In the genomic region with DNA sequence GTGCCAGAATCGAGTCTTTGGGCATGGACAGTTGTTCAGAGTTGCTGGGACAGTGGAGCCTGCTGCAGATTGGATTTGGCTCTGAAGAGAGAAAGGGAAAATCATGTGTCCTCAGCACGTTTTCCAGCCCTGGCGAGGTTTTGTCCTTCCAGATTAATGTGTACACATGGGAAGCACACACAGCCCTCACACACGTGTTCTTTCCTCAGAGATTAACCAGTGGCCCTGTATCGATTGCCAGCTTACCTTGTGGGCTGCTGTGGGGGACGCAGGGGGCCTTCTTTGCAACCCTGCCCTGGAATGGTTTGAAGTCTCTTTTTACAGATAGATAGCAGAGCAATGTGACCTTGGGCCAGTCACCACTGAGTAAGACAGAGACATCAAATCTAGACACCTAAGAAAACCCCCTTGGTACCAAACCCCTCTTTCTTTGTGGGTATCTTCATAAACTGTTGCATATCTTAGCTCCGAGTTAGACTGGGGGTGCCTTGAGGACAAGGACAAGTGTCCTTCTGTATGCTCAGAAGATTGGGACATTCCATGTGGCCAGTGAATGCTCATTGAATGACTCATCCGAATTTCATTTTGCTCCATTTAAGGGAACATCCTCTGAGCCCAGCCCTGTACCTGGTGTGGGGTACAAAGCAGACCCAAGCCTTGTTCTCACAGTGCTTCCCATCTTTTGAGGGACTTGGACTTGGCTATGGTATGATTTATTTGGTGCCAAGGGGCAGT, we compare ENCODE assay signal across 15 cellular contexts. TPM values are rescaled to one million over a fixed set of nuclear protein-coding genes. Genes with fewer than 3 reads are reported as not detected.
DNase-seq lines count a peak whose midpoint lies in the region; ATAC-seq, FAIRE-seq and TF ChIP-seq lines count a peak whose summit lies in the region.
"Had no signal": no experiment of that assay in that cellular context is flagged by ENCODE, and none has a peak within 500 bp of the region (broad histone marks: within the 10 kb centered on the region; RNA-seq: fewer than 3 reads in every experiment).

No MANE protein-coding gene starts in this region.

- H3K4ac ChIP-seq in mesendoderm (ENCODE audit: low read depth, low read length), result no peak overlapping the region

- no peak overlapping the region for H3K9ac ChIP-seq in K562 (ENCODE audit: insufficient read depth in 1 of 2, low read depth in 2 of 2, low read length in 2 of 2)
- H3K9ac ChIP-seq in mesendoderm (ENCODE audit: low read length), result no peak overlapping the region

- no peak overlapping the region for H3K18ac ChIP-seq in mesendoderm (ENCODE audit: low read length)

- TF ChIP-seq RAD21 in K562 (CRISPR knock-in tag; conservative IDR thresholded peaks at IDR 0.05 in 1 of 2, IDR thresholded peaks at IDR 0.05 in 1 of 2), result no peak

- no peak overlapping the region for H4K8ac ChIP-seq in mesendoderm (ENCODE audit: low read depth, low read length)

- H3K27ac ChIP-seq in cardiac muscle cell (peak overlapping the region; percentile 73), K562 (ENCODE audit: extremely low read depth, low read depth, low read length) (no peak overlapping the region), mesendoderm (ENCODE audit: low read depth, low read length) (no peak overlapping the region)

- in situ Hi-C loops in K562 (cut with MboI), result no loop called here

- DNase-seq in cardiac muscle cell (ENCODE audit: low read depth in 1 of 2, low spot score in 1 of 2) (peak in 1 of 2 donors; percentile 33), cardiac septum (ENCODE audit: low spot score) (no peak), K562 (ENCODE audit: extremely low read depth in 1 of 4, low spot score in 3 of 4) (no peak), mesendoderm (peak; percentile 80), NCI-H1105 (lab: John Stamatoyannopoulos, UW) (no peak)
- DNase-seq: activated CD4-positive, alpha-beta T cell treated with anti-CD3 and anti-CD28 coated beads for 36 hours; activated T-cell treated with anti-CD3 and anti-CD28 coated beads, Interleukin-2, amount 50 U/mL, for 48 hours; dermis blood vessel endothelial cell; immature natural killer cell; MG63; naive B cell; T-cell had no signal

- no peak for FAIRE-seq in K562 (lab: Jason Lieb, UNC)

- H3K4me3 ChIP-seq in cardiac muscle cell (no peak overlapping the region), K562 (no peak overlapping the region), mesendoderm (ENCODE audit: low read length) (no peak overlapping the region)
- H3K4me3 ChIP-seq: MG63 had no signal

- H2BK5ac ChIP-seq in mesendoderm (ENCODE audit: low read length), result peak overlapping the region; percentile 22

- intact Hi-C loops in cardiac septum (cut with DNase I) (no loop called here), K562 (cut with micrococcal nuclease) (no loop called here)

- peaks cover 11% of the 10 kb centered on the region for H3K36me3 ChIP-seq in cardiac muscle cell
- peaks cover 23% of the 10 kb centered on the region; the same call in 2 of the 3 replicates for H3K36me3 ChIP-seq in K562 (ENCODE audit: control insufficient read depth, insufficient read depth, low read length)
- H3K36me3 ChIP-seq in mesendoderm (ENCODE audit: control insufficient read depth, insufficient read depth, low read length), result peaks cover 24% of the 10 kb centered on the region

- no peak for TF ChIP-seq POLR2A in K562 (conservative IDR thresholded peaks at IDR 0.05)

- POLR2A ChIA-PET in K562 (lab: Yijun Ruan, JAX), result interaction anchor here (0.6 to 1.0 kb wide), 5 partner anchors 17 to 914 kb away, joined by 3 to 7 read pairs (median 5); no protein-coding TSS in a partner anchor

- H3K79me2 ChIP-seq in K562 (ENCODE audit: control insufficient read depth, insufficient read depth, low read length) (peaks cover 23% of the 10 kb centered on the region; the same call in 2 of the 3 replicates), mesendoderm (ENCODE audit: control insufficient read depth, insufficient read depth, low read length) (peaks cover 66% of the 10 kb centered on the region)

- peak overlapping the region; percentile 0 for H3K23ac ChIP-seq in mesendoderm (ENCODE audit: low read length)

- no peaks in the 10 kb centered on the region for H3K9me1 ChIP-seq in K562 (ENCODE audit: control insufficient read depth, insufficient read depth, low read length)

- BruUV-seq in K562 (replicated peaks; lab: Mats Ljungman, UMichigan), result no TSS peak

- CTCF ChIA-PET in K562 (lab: Yijun Ruan, JAX; ENCODE audit: low intra/inter-chr PET ratio), result no interaction called here

- peaks cover 43% of the 10 kb centered on the region for H3K4me1 ChIP-seq in cardiac muscle cell (ENCODE audit: low read depth)
- H3K4me1 ChIP-seq in K562 (replicated peaks in 1 of 2; ENCODE audit: control insufficient read depth in 2 of 2, insufficient read depth in 2 of 2, low read length in 2 of 2), result peaks cover 4 to 10% of the 10 kb centered on the region in 2 experiments; a peak in 4 of 5 replicates
- H3K4me1 ChIP-seq in mesendoderm (ENCODE audit: control insufficient read depth, low read depth, low read length), result peaks cover 20% of the 10 kb centered on the region

- WGBS in K562 (ENCODE audit: insufficient coverage, low coverage, missing lambda C conversion rate), result 65% methylated on average over 8 of the region's 8 CpGs
- WGBS in mesendoderm (ENCODE audit: extremely low coverage, insufficient coverage, low lambda C conversion rate), result no CpG with 5 or more reads among the region's 8 CpGs

- TF ChIP-seq EP300 in K562 (IDR thresholded peaks at IDR 0.05; ENCODE audit: low read length), result no peak

- H4K5ac ChIP-seq in mesendoderm (ENCODE audit: low read length), result no peak overlapping the region

- peaks cover 9% of the 10 kb centered on the region; the same call in 1 of the 2 replicates for H4K20me1 ChIP-seq in K562 (replicated peaks; ENCODE audit: control insufficient read depth, insufficient read depth, low read length)

- no peak overlapping the region for H2AFZ ChIP-seq in K562 (ENCODE audit: low read depth, low read length)

- no peak for TF ChIP-seq CTCF in cardiac muscle cell (IDR thresholded peaks at IDR 0.05; ENCODE audit: low read depth, low read length)
- TF ChIP-seq CTCF in K562 (IDR thresholded peaks at IDR 0.05 in 2 of 3, conservative IDR thresholded peaks at IDR 0.05 in 1 of 3; ENCODE audit: insufficient read depth in 2 of 3, low read depth in 1 of 3, low read length in 3 of 3), result no peak

- H3K4me2 ChIP-seq in K562 (ENCODE audit: insufficient read depth, low read length) (no peak overlapping the region), mesendoderm (ENCODE audit: low read length) (no peak overlapping the region)

- no peak overlapping the region for H2BK120ac ChIP-seq in mesendoderm (ENCODE audit: low read depth, low read length)

- H3K9me3 ChIP-seq in cardiac muscle cell (ENCODE audit: low read depth), result no peaks in the 10 kb centered on the region
- peaks cover 10% of the 10 kb centered on the region for H3K9me3 ChIP-seq in K562 (replicated peaks; ENCODE audit: control insufficient read depth, insufficient read depth, low read depth, low read length)

- H2BK15ac ChIP-seq in mesendoderm (replicated peaks; ENCODE audit: low read depth), result no peak overlapping the region

- H3K27me3 ChIP-seq in cardiac muscle cell (no peaks in the 10 kb centered on the region), K562 (ENCODE audit: control insufficient read depth in 2 of 2, insufficient read depth in 2 of 2, low read length in 2 of 2) (no peaks in the 10 kb centered on the region), mesendoderm (ENCODE audit: insufficient read depth, low read length, poor library complexity) (no peaks in the 10 kb centered on the region)
- H3K27me3 ChIP-seq: MG63 had no signal

- H2AK5ac ChIP-seq in mesendoderm (ENCODE audit: low read length), result no peak overlapping the region

- H3K56ac ChIP-seq in mesendoderm (ENCODE audit: low read length), result no peak overlapping the region

- ATAC-seq in K562 (peak; percentile 34; the same call in 1 of the 3 replicates), HG02870 (IDR thresholded peaks at IDR 0.05; ENCODE audit: unreplicated experiment) (no peak), GM18519 (IDR thresholded peaks at IDR 0.05; ENCODE audit: low FRiP score, unreplicated experiment) (no peak), GM19395 (IDR thresholded peaks at IDR 0.05; ENCODE audit: unreplicated experiment) (no peak)
- ATAC-seq: activated CD4-positive, alpha-beta T cell treated with anti-CD3 and anti-CD28 coated beads for 36 hours; T-cell had no signal

- H3K79me1 ChIP-seq in mesendoderm (ENCODE audit: low read length), result peaks cover 70% of the 10 kb centered on the region

TF ChIP-seq in K562, 482 proteins besides CTCF, POLR2A, EP300 and RAD21 (continues in another document):
- TF ChIP-seq MYBL2 (IDR thresholded peaks at IDR 0.05; ENCODE audit: low read depth) (no peak), MYBL2 (CRISPR knock-in tag; IDR thresholded peaks at IDR 0.05; ENCODE audit: borderline replicate concordance) (no peak), NR1H2 (CRISPR knock-in tag; IDR thresholded peaks at IDR 0.05) (no peak), TRIM24 (IDR thresholded peaks at IDR 0.05) (0 out of 4 replicates have a peak, but pooled peaks have one; percentile 11 to 35), JUND (IDR thresholded peaks at IDR 0.05; ENCODE audit: borderline replicate concordance, low read depth, low read length) (peak; percentile 56; the same call in 1 of the 2 replicates), JUND (tag; IDR thresholded peaks at IDR 0.05; ENCODE audit: borderline replicate concordance, low read depth, low read length) (0 out of 3 replicates have a peak, but pooled peaks have one; percentile 34)

RNA-seq across cellular contexts. Expression of gene SMAD6, which starts 48.0 kb away (rescaled TPM):
- total RNA-seq in cardiac muscle cell (232 and 274 TPM in 2 replicates), cardiac septum (50.2 TPM), K562 (2014; rRNA removed) (11.3 and 14.5 TPM in 2 replicates), K562 (2014; rRNA removed; fragmentation: Illumina TruSeq; extraction: Trizol) (1.7 and 2.5 TPM in 2 replicates), K562 (2015; rRNA removed; fragmentation: Illumina TruSeq; extraction: Trizol) (3.7 and 4.1 TPM in 2 replicates), K562 (2021) (14.2 and 15.5 TPM in 2 replicates)
- polyA plus RNA-seq in cardiac muscle cell (106 and 155 TPM in 2 replicates), K562 (2011; rRNA removed) (5.3 and 9.2 TPM in 2 replicates), K562 (2014; fragmentation: Illumina TruSeq; extraction: Trizol) (1.1 and 1.4 TPM in 2 replicates), K562 (2014; fragmentation: Nextera tagmentation; extraction: Ambion mirVana) (under 1 TPM; 0.10 to 0.13 TPM), K562 (2014; rRNA removed) (4.6 and 6.9 TPM in 2 replicates)
- total RNA-seq in K562 (2011; cell fraction: chromatin; rRNA removed; ENCODE audit: low replicate concordance), result 54.6 and 73.2 TPM in 2 replicates
- 34.3 and 36.4 TPM in 2 replicates for total RNA-seq in K562 (2011; cell fraction: nucleolus; rRNA removed)
- 49.6 and 69.7 TPM in 2 replicates for total RNA-seq in K562 (2011; cell fraction: nucleoplasm; rRNA removed)
- polyA plus RNA-seq in K562 (2011; cell fraction: cytosol; rRNA removed), result 4.6 and 10.2 TPM in 2 replicates
- polyA plus RNA-seq in K562 (2011; cell fraction: nucleus; rRNA removed), result 10.8 and 14.0 TPM in 2 replicates
- 7.4 and 21.2 TPM in 2 replicates for polyA plus RNA-seq in K562 (2012)
- 7.7 and 9.1 TPM in 2 replicates for polyA minus RNA-seq in K562 (2011; rRNA and poly(A)+ RNA removed)
- polyA minus RNA-seq in K562 (2011; cell fraction: cytosol; rRNA and poly(A)+ RNA removed), result 12.8 and 25.8 TPM in 2 replicates
- polyA minus RNA-seq in K562 (2011; cell fraction: nucleus; rRNA and poly(A)+ RNA removed), result 13.9 and 32.1 TPM in 2 replicates
- 7.8 TPM for polyA plus RNA-seq in mesendoderm (2013, experiment 1 of 2)
- polyA plus RNA-seq in mesendoderm (2013, experiment 2 of 2), result 7.4 TPM
- polyA plus RNA-seq: immature natural killer cell had no signal
